ENCODE assay signal across 22 cellular contexts in the genomic region with DNA sequence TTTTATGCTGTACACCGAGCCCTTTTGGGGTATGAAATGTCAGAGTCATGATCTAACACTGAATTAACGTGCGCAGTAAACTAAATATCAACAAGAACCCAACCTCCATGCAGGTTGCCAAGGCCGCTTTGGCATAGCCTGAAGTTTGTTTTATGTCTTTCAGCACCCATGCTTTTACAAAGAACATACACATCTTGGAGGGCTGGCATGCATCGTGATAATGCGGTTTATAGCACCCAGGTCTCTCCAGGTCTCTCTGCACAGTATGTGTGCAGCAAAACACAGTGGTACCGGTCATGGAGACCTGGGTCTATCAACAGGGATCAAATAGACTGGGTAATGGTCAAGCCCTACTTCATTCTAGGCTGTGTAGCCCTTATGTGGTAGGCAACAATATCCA. TPM values are rescaled to one million over a fixed set of nuclear protein-coding genes. Genes with fewer than 3 reads are reported as not detected.
DNase-seq lines count a peak whose midpoint lies in the region; ATAC-seq and TF ChIP-seq lines count a peak whose summit lies in the region.
"Had no signal": no experiment of that assay in that cellular context is flagged by ENCODE, and none has a peak within 500 bp of the region (broad histone marks: within the 10 kb centered on the region; RNA-seq: fewer than 3 reads in every experiment).

No MANE protein-coding gene starts in this region.

- H3K4me1 ChIP-seq in right cardiac atrium (ENCODE audit: control insufficient read depth, insufficient read depth, low read length): no peaks in the 10 kb centered on the region
- H3K4me1 ChIP-seq in heart right ventricle: peaks cover 0 to 26% (median 0%) of the 10 kb centered on the region in 9 donors
- no peaks in the 10 kb centered on the region for H3K4me1 ChIP-seq in trophoblast cell (ENCODE audit: control insufficient read depth in 1 of 2, insufficient read depth in 2 of 2, low read length in 2 of 2)
- H3K4me1 ChIP-seq: A549, HAP-1 had no signal

- H3K79me2 ChIP-seq in trophoblast cell (ENCODE audit: control insufficient read depth, insufficient read depth, low read length, poor library complexity): no peaks in the 10 kb centered on the region

- H4K8ac ChIP-seq in trophoblast cell (ENCODE audit: low read depth, low read length): no peak overlapping the region

- WGBS in right cardiac atrium: 91% methylated on average over 7 of the region's 7 CpGs
- 42 to 61% methylated on average over 7 of the region's 7 CpGs for WGBS in heart right ventricle, 2 donors
- no CpG with 5 or more reads among the region's 7 CpGs for WGBS in trophoblast cell (ENCODE audit: extremely low coverage, insufficient coverage, insufficient read length)

- no peak overlapping the region for H4K12ac ChIP-seq in trophoblast cell (ENCODE audit: low read depth, low read length)

- no peak overlapping the region for H4K91ac ChIP-seq in trophoblast cell (ENCODE audit: low read depth, low read length)

- no peak for TF ChIP-seq CTCF in heart right ventricle (IDR thresholded peaks at IDR 0.05)

- peaks cover 0 to 34% (median 0%) of the 10 kb centered on the region in 9 donors for H3K36me3 ChIP-seq in heart right ventricle
- no peaks in the 10 kb centered on the region for H3K36me3 ChIP-seq in trophoblast cell (ENCODE audit: control insufficient read depth in 1 of 2, insufficient read depth in 2 of 2, low read length in 2 of 2)
- H3K36me3 ChIP-seq: HAP-1 had no signal

- H3K9me3 ChIP-seq in right cardiac atrium (ENCODE audit: control insufficient read depth, low read length) (peaks cover 4% of the 10 kb centered on the region), heart right ventricle (peaks cover 0 to 33% (median 8%) of the 10 kb centered on the region in 11 donors), trophoblast cell (ENCODE audit: insufficient read depth, low read depth, low read length) (peaks cover 5% of the 10 kb centered on the region)
- H3K9me3 ChIP-seq: HAP-1 had no signal

- peak overlapping the region; percentile 16 for H3K9ac ChIP-seq in trophoblast cell (ENCODE audit: low read length)

- H3K18ac ChIP-seq in trophoblast cell (ENCODE audit: low read length): no peak overlapping the region

- intact Hi-C loops in Right ventricle myocardium inferior (cut with DNase I): no loop called here
- intact Hi-C loops in right cardiac atrium (cut with DNase I): no loop called here
- intact Hi-C loops in heart right ventricle (cut with DNase I): no loop called here
- intact Hi-C loops in left cardiac atrium (cut with DNase I): no loop called here

- H2BK12ac ChIP-seq in trophoblast cell (ENCODE audit: low read length): no peak overlapping the region

- H2AFZ ChIP-seq in trophoblast cell (ENCODE audit: insufficient read depth, low read length, poor library complexity): no peak overlapping the region

- peak; percentile 50 for ATAC-seq in Right ventricle myocardium inferior
- no peak for ATAC-seq in right cardiac atrium
- ATAC-seq in heart right ventricle: peak in 7 of 8 donors; percentile 23 to 88 (median 74)
- ATAC-seq in left cardiac atrium: no peak
- ATAC-seq: A549 had no signal

- H3K23ac ChIP-seq in trophoblast cell (ENCODE audit: low read length): no peak overlapping the region

- H3K27ac ChIP-seq in right cardiac atrium (ENCODE audit: low read length) (no peak overlapping the region), heart right ventricle (peak overlapping the region in 1 of 10 donors; percentile 37), trophoblast cell (ENCODE audit: low read depth, low read length) (no peak overlapping the region)
- H3K27ac ChIP-seq: A549 had no signal

- no peak overlapping the region for H2AK5ac ChIP-seq in trophoblast cell (ENCODE audit: low read length)

- H3K4ac ChIP-seq in trophoblast cell (ENCODE audit: low read depth, low read length): no peak overlapping the region

- H2BK120ac ChIP-seq in trophoblast cell (ENCODE audit: insufficient read depth, low read length, poor library complexity): no peak overlapping the region

- no peak overlapping the region for H3K14ac ChIP-seq in trophoblast cell (ENCODE audit: low read length)

- H3K4me3 ChIP-seq in right cardiac atrium (ENCODE audit: low read length) (no peak overlapping the region), heart right ventricle (no peak overlapping the region), trophoblast cell (ENCODE audit: low read depth, low read length) (no peak overlapping the region)
- H3K4me3 ChIP-seq: A549, HAP-1 had no signal

- DNase-seq in Right ventricle myocardium inferior (ENCODE audit: missing footprints) (no peak), right cardiac atrium (no peak), heart right ventricle (no peak), left cardiac atrium (no peak), trophoblast cell (no peak), Kasumi-1 (lab: John Stamatoyannopoulos, UW) (no peak), Ammon's horn (ENCODE audit: low spot score) (no peak)
- DNase-seq: 8988T; ACHN; AML-193; C1 segment of cervical spinal cord; Calu3; CD4-positive, alpha-beta memory T cell; COR-L47; DMS53; DMS79 treated with DMSO at 0.1 percent for 48 hours; GF-D8; GOT3; HFFc6 had no signal

- H3K27me3 ChIP-seq in right cardiac atrium (ENCODE audit: control insufficient read depth, insufficient read depth) (no peaks in the 10 kb centered on the region), heart right ventricle (no peaks in the 10 kb centered on the region), trophoblast cell (ENCODE audit: insufficient read depth, low read length) (no peaks in the 10 kb centered on the region)

- H3K4me2 ChIP-seq in trophoblast cell (ENCODE audit: low read length): no peak overlapping the region
- H3K4me2 ChIP-seq: A549 had no signal

- no peaks in the 10 kb centered on the region for H3K79me1 ChIP-seq in trophoblast cell (ENCODE audit: low read length)

- no peak overlapping the region for H2BK5ac ChIP-seq in trophoblast cell (ENCODE audit: low read depth, low read length, poor library complexity)

RNA-seq across cellular contexts. Expression of a gene that starts 11.8 kb away (rescaled TPM):
- total RNA-seq in Right ventricle myocardium inferior: 10.6 TPM
- total RNA-seq in right cardiac atrium: 10 to 100 TPM; 27.8 to 85.3 (median 66.4) TPM
- 12.6 TPM for polyA plus RNA-seq in right cardiac atrium
- 100 to 1,000 TPM in 3 of 10 donors, 10 to 100 TPM in 7; 10.5 to 135 (median 53.5) TPM for total RNA-seq in heart right ventricle
- 1 to 10 TPM; 6.0 to 6.2 TPM for polyA plus RNA-seq in heart right ventricle
- total RNA-seq in left cardiac atrium: 10 to 100 TPM; 10.9 to 26.2 TPM
- polyA plus RNA-seq in trophoblast cell (2013): 2.4 and 3.3 TPM in 2 replicates
- total RNA-seq: G401 had no signal
- polyA plus RNA-seq: CD4-positive, alpha-beta memory T cell had no signal

Comparison
In these comparisons a context has a peak if more than half of its experiments do, and no peak if none do; other contexts are left out.
1. ATAC-seq: peak in Right ventricle myocardium inferior (single experiment) and heart right ventricle (7 of 8); none in right cardiac atrium (0 of 2) and left cardiac atrium (0 of 2).